In the genomic region with DNA sequence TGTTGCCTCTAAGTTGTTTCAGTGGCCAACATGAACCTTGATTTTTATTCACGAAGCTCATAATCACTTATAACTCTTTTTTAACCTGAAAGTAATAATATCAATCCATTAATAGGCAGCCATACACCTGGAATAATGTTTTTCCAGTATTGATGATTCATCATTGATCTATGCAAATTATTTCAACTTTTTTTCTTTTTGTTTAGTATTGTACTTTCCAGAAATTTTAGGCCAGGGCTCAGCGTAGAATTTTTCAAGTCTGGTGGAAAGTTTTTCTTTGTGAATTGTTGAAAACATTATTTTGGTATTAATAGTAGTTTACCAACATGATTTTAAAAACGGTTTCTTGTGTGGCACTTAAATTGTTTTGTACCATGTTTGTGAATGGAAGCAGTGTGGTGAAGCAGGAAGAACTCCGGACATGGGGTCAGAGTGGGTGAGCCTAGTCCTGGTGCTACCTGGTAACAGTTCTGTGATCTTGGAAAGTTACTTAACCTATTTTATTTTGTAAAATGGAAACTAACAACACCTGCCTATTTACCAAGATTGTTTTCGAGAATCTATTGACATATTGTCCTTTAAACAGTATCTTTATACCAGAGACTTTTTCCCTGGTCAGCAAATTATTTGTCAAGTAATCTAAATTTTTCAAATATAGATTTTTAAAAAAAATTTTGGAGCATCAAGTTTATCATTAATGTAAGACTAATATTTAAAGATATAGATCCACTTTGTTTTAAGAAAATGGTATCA, we compare ENCODE assay signal across 10 cellular contexts. TPM values are rescaled to one million over a fixed set of nuclear protein-coding genes. Genes with fewer than 3 reads are reported as not detected.
A peak's percentile ranks its signal among the peaks of the same experiment; 100 is the strongest.
DNase-seq lines count a peak whose midpoint lies in the region; ATAC-seq and TF ChIP-seq lines count a peak whose summit lies in the region.
"Had no signal": no experiment of that assay in that cellular context is flagged by ENCODE, and none has a peak within 500 bp of the region (broad histone marks: within the 10 kb centered on the region; RNA-seq: fewer than 3 reads in every experiment).

No MANE protein-coding gene starts in this region.

- H3K36me3 Mint-ChIP-seq in neural progenitor cell = peaks cover 5% of the 10 kb centered on the region

- TF ChIP-seq POLR2A in gastroesophageal sphincter (IDR thresholded peaks at IDR 0.05) = no peak

- H4K20me1 ChIP-seq in DND-41 (ENCODE audit: insufficient read depth, low read length) (peaks cover 20% of the 10 kb centered on the region), neural progenitor cell (ENCODE audit: low read depth) (peaks cover 38% of the 10 kb centered on the region)

- TF ChIP-seq CTCF in DND-41 (IDR thresholded peaks at IDR 0.05; ENCODE audit: borderline replicate concordance, extremely low read depth, low read length, poor library complexity, severe bottlenecking) (no peak), choroid plexus epithelial cell (conservative IDR thresholded peaks at IDR 0.05; ENCODE audit: low read depth, low read length) (no peak), neural progenitor cell (IDR thresholded peaks at IDR 0.05) (no peak), gastroesophageal sphincter (IDR thresholded peaks at IDR 0.05) (no peak), dorsolateral prefrontal cortex (IDR thresholded peaks at IDR 0.05 in 54 of 56, conservative IDR thresholded peaks at IDR 0.05 in 2 of 56; ENCODE audit: low read depth in 1 of 56, partially characterized antibody in 56 of 56) (no peak)

- H3K4me3 ChIP-seq in DND-41 (ENCODE audit: low read depth in 1 of 2, low read length in 2 of 2) = peak overlapping the region; percentile 10 to 96; a peak in 2 of 4 replicates
- peak overlapping the region; percentile 77 for H3K4me3 ChIP-seq in MG63
- peak overlapping the region; percentile 81 for H3K4me3 ChIP-seq in choroid plexus epithelial cell (ENCODE audit: low read depth, low read length)
- peak overlapping the region; percentile 96 for H3K4me3 ChIP-seq in neural progenitor cell
- H3K4me3 ChIP-seq in gastroesophageal sphincter = no peak overlapping the region
- peak overlapping the region in 5 of 59 donors; percentile 74 to 90 (median 85) for H3K4me3 ChIP-seq in dorsolateral prefrontal cortex

- H3K27me3 Mint-ChIP-seq in neural progenitor cell (ENCODE audit: insufficient read depth, low read depth) = peaks cover 2% of the 10 kb centered on the region

- peaks cover 20% of the 10 kb centered on the region for H3K4me1 Mint-ChIP-seq in neural progenitor cell

- no peak overlapping the region for H3K27ac Mint-ChIP-seq in neural progenitor cell

- H2AFZ ChIP-seq in DND-41 (ENCODE audit: low read depth, low read length) = no peak overlapping the region
- no peak overlapping the region for H2AFZ ChIP-seq in neural progenitor cell (replicated peaks)

- peak overlapping the region; percentile 81 for H3K4me3 Mint-ChIP-seq in neural progenitor cell

- H3K4me1 ChIP-seq in DND-41 (ENCODE audit: insufficient read depth, low read length) (peaks cover 48% of the 10 kb centered on the region), neural progenitor cell (peaks cover 22% of the 10 kb centered on the region), gastroesophageal sphincter (peaks cover 0 to 39% (median 0%) of the 10 kb centered on the region in 3 donors)

- DNase-seq in DND-41 = no peak
- DNase-seq in MG63 = no peak
- no peak for DNase-seq in choroid plexus epithelial cell (ENCODE audit: low read depth)
- no peak for DNase-seq in neural progenitor cell (ENCODE audit: low spot score)
- DNase-seq in amniotic stem cell (lab: John Stamatoyannopoulos, UW) = no peak
- DNase-seq in dorsolateral prefrontal cortex = no peak
- DNase-seq: activated CD8-positive, alpha-beta memory T cell treated with anti-CD3 and anti-CD28 coated beads for 24 hours; DMS79 had no signal

- no peak for ATAC-seq in DND-41 (ENCODE audit: insufficient read depth, low read depth)
- ATAC-seq in gastroesophageal sphincter = no peak
- ATAC-seq: Right ventricle myocardium inferior had no signal

- no peaks in the 10 kb centered on the region for H3K9me3 Mint-ChIP-seq in neural progenitor cell

- H3K9me3 ChIP-seq in DND-41 (ENCODE audit: insufficient read depth, low read length, severe bottlenecking) (no peaks in the 10 kb centered on the region), MG63 (no peaks in the 10 kb centered on the region), neural progenitor cell (ENCODE audit: low read depth) (no peaks in the 10 kb centered on the region), gastroesophageal sphincter (no peaks in the 10 kb centered on the region)

- no peaks in the 10 kb centered on the region for H3K36me3 ChIP-seq in DND-41 (ENCODE audit: insufficient read depth, low read length)
- H3K36me3 ChIP-seq in MG63 = no peaks in the 10 kb centered on the region
- no peaks in the 10 kb centered on the region for H3K36me3 ChIP-seq in neural progenitor cell
- no peaks in the 10 kb centered on the region for H3K36me3 ChIP-seq in gastroesophageal sphincter

- H3K79me2 ChIP-seq in DND-41 (ENCODE audit: insufficient read depth, low read length) (peaks cover 64% of the 10 kb centered on the region), neural progenitor cell (ENCODE audit: low read depth) (peaks cover 60% of the 10 kb centered on the region)

- H3K27ac ChIP-seq in DND-41 (ENCODE audit: low read length) (no peak overlapping the region), neural progenitor cell (no peak overlapping the region), gastroesophageal sphincter (no peak overlapping the region), dorsolateral prefrontal cortex (no peak overlapping the region)

- intact Hi-C loops in dorsolateral prefrontal cortex (cut with DNase I) = no loop called here

- H3K9ac ChIP-seq in DND-41 (ENCODE audit: low read depth, low read length) (peak overlapping the region; percentile 72; the same call in 1 of the 2 replicates), neural progenitor cell (no peak overlapping the region)

- TF ChIP-seq EP300 in gastroesophageal sphincter (IDR thresholded peaks at IDR 0.05) = no peak

- H3K4me2 ChIP-seq in DND-41 (ENCODE audit: insufficient read depth, low read length) (peak overlapping the region; percentile 79), neural progenitor cell (peak overlapping the region; percentile 95)

- H3K27me3 ChIP-seq in DND-41 (ENCODE audit: insufficient read depth, low read length, poor library complexity) (no peaks in the 10 kb centered on the region), MG63 (no peaks in the 10 kb centered on the region), neural progenitor cell (no peaks in the 10 kb centered on the region), gastroesophageal sphincter (no peaks in the 10 kb centered on the region), dorsolateral prefrontal cortex (no peaks in the 10 kb centered on the region)

- WGBS in gastroesophageal sphincter (ENCODE audit: low coverage in 1 of 2), 2 donors = 69 to 88% methylated on average over 5 of the region's 5 CpGs

- no peaks in the 10 kb centered on the region for H3F3A ChIP-seq in neural progenitor cell (ENCODE audit: low read depth)

RNA-seq across cellular contexts. Expression of a gene that starts 2.3 kb away (rescaled TPM):
- 5.7 and 7.7 TPM in 2 replicates for total RNA-seq in MG63 (2014; rRNA removed; shearing (Covaris generic); ENCODE audit: low replicate concordance)
- total RNA-seq in neural progenitor cell (ENCODE audit: low replicate concordance) (22.7 and 32.2 TPM in 2 replicates), gastroesophageal sphincter (10 to 100 TPM; 10.6 to 18.5 (median 15.5) TPM), dorsolateral prefrontal cortex (10 to 100 TPM; 17.4 to 39.6 (median 27.9) TPM)

Comparison
In these comparisons a context has a peak if more than half of its experiments do, and no peak if none do; other contexts are left out.
1. H3K4me3 ChIP-seq: peak in DND-41 (2 of 2), MG63 (single experiment), choroid plexus epithelial cell (single experiment) and neural progenitor cell (single experiment); none in gastroesophageal sphincter (0 of 2).